In genomic region chr20:47663354-47664067, GRCh38 we compare ENCODE assay signal across 8 cellular contexts.
DNase-seq lines count a peak whose midpoint lies in the region; ATAC-seq, FAIRE-seq and TF ChIP-seq lines count a peak whose summit lies in the region.

No MANE protein-coding gene starts in this region.

- H3K4me1 ChIP-seq in PC-9 (replicated peaks; ENCODE audit: insufficient read depth) (no peaks in the 10 kb centered on the region), esophagus squamous epithelium (peaks cover 8 to 33% (median 11%) of the 10 kb centered on the region in 3 donors)

- 34 to 59% methylated on average over 4 to 12 of the region's 20 CpGs for WGBS in esophagus squamous epithelium, 2 donors

- CTCF ChIA-PET in PC-9 (lab: Charles Lee): interaction anchor here (0.7 to 1.6 kb wide), 4 partner anchors 296 to 956 kb away, joined by 4 to 5 read pairs (median 5); no protein-coding TSS in a partner anchor

- FAIRE-seq in HTR-8/SVneo (lab: Jason Lieb, UNC): peak; percentile 96

- no TSS peak for BruUV-seq in PC-9 (replicated peaks; lab: Mats Ljungman, UMichigan)

- H3K27ac Mint-ChIP-seq in natural killer cell treated with Interleukin-12 subunit alpha and Interleukin-12 subunit beta and Interleukin-15 and Interleukin-18, amount 100 ng/mL, for 72 hours: no peak overlapping the region

- POLR2A ChIA-PET in PC-9 (lab: Charles Lee; ENCODE audit: unreplicated experiment): interaction anchor here (0.7 kb wide), 1 partner anchor 155 kb away, joined by 3 read pairs; no protein-coding TSS in a partner anchor

- peaks cover 94% of the 10 kb centered on the region for H3F3A ChIP-seq in PC-9 (ENCODE audit: insufficient read depth, low read depth)

- no peaks in the 10 kb centered on the region for H3K27me3 Mint-ChIP-seq in natural killer cell treated with Interleukin-12 subunit alpha and Interleukin-12 subunit beta and Interleukin-15 and Interleukin-18, amount 100 ng/mL, for 72 hours

- no peaks in the 10 kb centered on the region for H3K79me2 ChIP-seq in PC-9 (ENCODE audit: low read depth)

- no peaks in the 10 kb centered on the region for H3K27me3 ChIP-seq in PC-9 (ENCODE audit: insufficient read depth, low read depth)
- no peaks in the 10 kb centered on the region for H3K27me3 ChIP-seq in esophagus squamous epithelium

- H3K36me3 ChIP-seq in PC-9 (ENCODE audit: low read depth): peaks cover 64% of the 10 kb centered on the region
- peaks cover 11 to 99% (median 17%) of the 10 kb centered on the region in 3 donors for H3K36me3 ChIP-seq in esophagus squamous epithelium

- peak; percentile 71 to 72 for ATAC-seq in natural killer cell treated with Interleukin-12 subunit alpha and Interleukin-12 subunit beta and Interleukin-15 and Interleukin-18, amount 100 ng/mL, for 72 hours
- no peak for ATAC-seq in HG02588 (IDR thresholded peaks at IDR 0.05; ENCODE audit: unreplicated experiment)

- H3K9me3 ChIP-seq in PC-9 (ENCODE audit: insufficient read depth, low read depth) (no peaks in the 10 kb centered on the region), esophagus squamous epithelium (no peaks in the 10 kb centered on the region)

- no peak for TF ChIP-seq POLR2A in esophagus squamous epithelium (IDR thresholded peaks at IDR 0.05)

- peaks cover 20% of the 10 kb centered on the region for H4K20me1 ChIP-seq in PC-9 (ENCODE audit: insufficient read depth)

- H3K27ac ChIP-seq in PC-9: 0 out of 2 replicates have a peak overlapping the region, but pooled peaks have one; percentile 6
- peak overlapping the region in 1 of 4 donors; percentile 23 for H3K27ac ChIP-seq in esophagus squamous epithelium

- no peaks in the 10 kb centered on the region for H3K36me3 Mint-ChIP-seq in natural killer cell treated with Interleukin-12 subunit alpha and Interleukin-12 subunit beta and Interleukin-15 and Interleukin-18, amount 100 ng/mL, for 72 hours

- H3K4me1 Mint-ChIP-seq in natural killer cell treated with Interleukin-12 subunit alpha and Interleukin-12 subunit beta and Interleukin-15 and Interleukin-18, amount 100 ng/mL, for 72 hours (ENCODE audit: low read depth in 2 of 2): peaks cover 0 to 9% of the 10 kb centered on the region in 2 donors

- DNase-seq in DMS53 treated with DMSO at 0.1 percent for 48 hours (lab: John Stamatoyannopoulos, UW; ENCODE audit: unreplicated experiment) (peak; percentile 46), HTR-8/SVneo (ENCODE audit: insufficient read length, low spot score) (peak; percentile 99), PC-9 (peak; percentile 73 to 87), activated T-cell treated with anti-CD3 and anti-CD28 coated beads for 48 hours (ENCODE audit: low read depth) (peak; percentile 64), esophagus squamous epithelium (lab: John Stamatoyannopoulos, UW) (no peak)
- DNase-seq in natural killer cell treated with Interleukin-12 subunit alpha and Interleukin-12 subunit beta and Interleukin-15 and Interleukin-18, amount 100 ng/mL, for 72 hours (ENCODE audit: low spot score): peak; percentile 71
- peak; percentile 31 to 79 (median 59) for DNase-seq in stimulated activated naive CD4-positive, alpha-beta T cell (lab: John Stamatoyannopoulos, UW)

- intact Hi-C loops in PC-9 (cut with micrococcal nuclease; ENCODE audit: unreplicated experiment) (loop anchor here (1.0 to 5.0 kb wide), 3 partner anchors 631 to 1284 kb away; no protein-coding TSS in a partner anchor), esophagus squamous epithelium (cut with DNase I) (loop anchor here (5.0 kb wide), 1 partner anchor 959 kb away; no protein-coding TSS in a partner anchor)

- H3K9me3 Mint-ChIP-seq in natural killer cell treated with Interleukin-12 subunit alpha and Interleukin-12 subunit beta and Interleukin-15 and Interleukin-18, amount 100 ng/mL, for 72 hours: no peaks in the 10 kb centered on the region

- H3K4me3 ChIP-seq in PC-9: no peak overlapping the region
- no peak overlapping the region for H3K4me3 ChIP-seq in esophagus squamous epithelium

- H3K4me2 ChIP-seq in PC-9: no peak overlapping the region

- H2AFZ ChIP-seq in PC-9: no peak overlapping the region

- H3K9me2 ChIP-seq in PC-9 (ENCODE audit: insufficient read depth): no peaks in the 10 kb centered on the region

- no peak overlapping the region for H3K4me3 Mint-ChIP-seq in natural killer cell treated with Interleukin-12 subunit alpha and Interleukin-12 subunit beta and Interleukin-15 and Interleukin-18, amount 100 ng/mL, for 72 hours

- TF ChIP-seq CTCF in PC-9 (conservative IDR thresholded peaks at IDR 0.05) (peak; percentile 98), esophagus squamous epithelium (IDR thresholded peaks at IDR 0.05) (peak; percentile 91 to 98 (median 95))
